10 cellular contexts compared by ENCODE assay signal in the genomic region with DNA sequence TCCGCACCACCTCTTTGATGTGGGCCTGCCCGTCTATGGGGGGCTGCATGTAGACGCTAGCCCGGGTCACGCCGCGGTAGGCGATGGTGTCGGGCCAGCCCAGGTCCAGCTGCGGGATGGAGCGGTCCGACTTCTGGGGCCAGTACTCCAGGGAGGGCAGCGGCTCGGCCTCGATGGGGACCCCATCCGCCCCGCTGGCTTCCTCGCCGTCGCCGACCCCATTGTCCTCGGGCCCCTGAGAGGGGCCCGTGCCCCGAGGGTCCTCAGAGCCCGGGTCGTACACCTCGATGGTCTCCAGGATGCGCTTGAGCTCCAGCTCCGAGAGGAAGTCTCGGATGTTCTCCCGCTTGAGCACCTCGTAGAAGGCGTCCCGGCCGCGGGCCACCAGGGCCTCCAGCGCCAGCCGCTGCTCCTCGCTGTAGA. TPM values are rescaled to one million over a fixed set of nuclear protein-coding genes. Genes with fewer than 3 reads are reported as not detected.
DNase-seq lines count a peak whose midpoint lies in the region; ATAC-seq, FAIRE-seq and TF ChIP-seq lines count a peak whose summit lies in the region.
"Had no signal": no experiment of that assay in that cellular context is flagged by ENCODE, and none has a peak within 500 bp of the region (broad histone marks: within the 10 kb centered on the region; RNA-seq: fewer than 3 reads in every experiment).

No MANE protein-coding gene starts in this region.

- peak overlapping the region; percentile 88 for H3K4me3 ChIP-seq in GM12878
- peak overlapping the region; percentile 19 for H3K4me3 ChIP-seq in lower leg skin (ENCODE audit: low read depth, poor library complexity, severe bottlenecking)
- peak overlapping the region; percentile 74 to 77 for H3K4me3 ChIP-seq in tibial artery

- FAIRE-seq in GM12878 (lab: Jason Lieb, UNC) = no peak

- H3K9me3 Mint-ChIP-seq in activated T-cell treated with anti-CD3 and anti-CD28 coated beads, Interleukin-2, amount 50 U/mL, for 24 hours = no peaks in the 10 kb centered on the region

- H3K4me2 ChIP-seq in GM12878 (ENCODE audit: control insufficient read depth, insufficient read depth) = peak overlapping the region; percentile 56

- H3K9me3 ChIP-seq in GM12878 (replicated peaks; ENCODE audit: control insufficient read depth, insufficient read depth, low read length) = no peaks in the 10 kb centered on the region
- no peaks in the 10 kb centered on the region for H3K9me3 ChIP-seq in tibial artery

- H3K4me3 Mint-ChIP-seq in activated T-cell treated with anti-CD3 and anti-CD28 coated beads, Interleukin-2, amount 50 U/mL, for 24 hours = peak overlapping the region; percentile 89

- no peak for ATAC-seq in GM12878
- ATAC-seq in GM21360 (IDR thresholded peaks at IDR 0.05; ENCODE audit: unreplicated experiment) = no peak

- 60% methylated on average over 39 of the region's 39 CpGs for WGBS in GM12878 (ENCODE audit: insufficient coverage, insufficient replicate concordance, low lambda C conversion rate, missing lambda C conversion rate)
- WGBS in lower leg skin, 2 donors = 0 to 60% methylated on average over 1 to 7 of the region's 39 CpGs

- H3K79me2 ChIP-seq in GM12878 (ENCODE audit: control insufficient read depth, insufficient read depth, low read length) = peaks cover 12% of the 10 kb centered on the region

- intact Hi-C loops in GM12878 (cut with micrococcal nuclease; ENCODE audit: unreplicated experiment) = no loop called here
- intact Hi-C loops in lower leg skin (cut with DNase I; ENCODE audit: low total_unique reads) = no loop called here
- intact Hi-C loops in tibial artery (cut with DNase I; ENCODE audit: low total_unique reads) = no loop called here
- intact Hi-C loops in posterior vena cava (cut with DNase I) = no loop called here

- BruUV-seq in GM12878 (replicated peaks; lab: Mats Ljungman, UMichigan) = no TSS peak

- no peak for TF ChIP-seq EP300 in GM12878 (IDR thresholded peaks at IDR 0.05; ENCODE audit: borderline replicate concordance in 1 of 2, control insufficient read depth in 1 of 2, low read depth in 2 of 2, low read length in 2 of 2)

- no peak for TF ChIP-seq POLR2A in GM12878 (IDR thresholded peaks at IDR 0.05; ENCODE audit: low read depth, low read length)
- no peak for TF ChIP-seq POLR2A in lower leg skin (IDR thresholded peaks at IDR 0.05)

- no peaks in the 10 kb centered on the region for H4K20me1 ChIP-seq in GM12878 (ENCODE audit: control insufficient read depth, insufficient read depth)

- H3K27me3 Mint-ChIP-seq in activated T-cell treated with anti-CD3 and anti-CD28 coated beads, Interleukin-2, amount 50 U/mL, for 24 hours = no peaks in the 10 kb centered on the region

- TF ChIP-seq CTCF in GM12878 (IDR thresholded peaks at IDR 0.05 in 2 of 3, conservative IDR thresholded peaks at IDR 0.05 in 1 of 3; ENCODE audit: control insufficient read depth in 2 of 3, extremely low read depth in 1 of 3, insufficient read depth in 1 of 3, low read depth in 3 of 3, low read length in 3 of 3) = no peak
- no peak for TF ChIP-seq CTCF in lower leg skin (IDR thresholded peaks at IDR 0.05)
- TF ChIP-seq CTCF in tibial artery (IDR thresholded peaks at IDR 0.05) = no peak

- H3K4me1 ChIP-seq in GM12878 (ENCODE audit: control insufficient read depth, insufficient read depth, low read length) (peaks cover 25% of the 10 kb centered on the region), tibial artery (peaks cover 0 to 39% (median 27%) of the 10 kb centered on the region in 4 donors)

- DNase-seq in activated T-cell treated with anti-CD3 and anti-CD28 coated beads, Interleukin-2, amount 50 U/mL, for 24 hours = no peak
- DNase-seq in activated T-cell treated with anti-CD3 and anti-CD28 coated beads for 4 hours (no peak), GM12878 (ENCODE audit: low read depth, low spot score) (no peak), lower leg skin (ENCODE audit: low spot score in 2 of 2) (no peak), tibial artery (no peak), EL (no peak), posterior vena cava (ENCODE audit: low spot score) (no peak)
- DNase-seq: DMS153 had no signal

- H3K4me1 Mint-ChIP-seq in activated T-cell treated with anti-CD3 and anti-CD28 coated beads, Interleukin-2, amount 50 U/mL, for 24 hours (ENCODE audit: low read depth) = peaks cover 39% of the 10 kb centered on the region

- H2AFZ ChIP-seq in GM12878 (ENCODE audit: control insufficient read depth, low read depth, low read length) = peak overlapping the region; percentile 51; the same call in 1 of the 2 replicates

- SMC1A ChIA-PET in GM12878 (lab: Charles Lee; ENCODE audit: uncharacterized antibody, unreplicated experiment) = interaction anchor here (1.2 kb wide), 1 partner anchor 42 kb away, joined by 3 read pairs; no protein-coding TSS in a partner anchor

- no peak for TF ChIP-seq RAD21 in GM12878 (IDR thresholded peaks at IDR 0.05; ENCODE audit: insufficient read depth, low read depth, low read length)

- in situ Hi-C loops in GM12878 (cut with MboI) = no loop called here

- CTCF ChIA-PET in GM12878 (lab: Yijun Ruan, JAX) = no interaction called here

- peaks cover 48% of the 10 kb centered on the region for H3K36me3 Mint-ChIP-seq in activated T-cell treated with anti-CD3 and anti-CD28 coated beads, Interleukin-2, amount 50 U/mL, for 24 hours (ENCODE audit: low read depth)

- H3K36me3 ChIP-seq in GM12878 (ENCODE audit: control insufficient read depth in 2 of 2, insufficient read depth in 2 of 2, low read length in 1 of 2) (peaks cover 0 to 3% of the 10 kb centered on the region in 2 experiments; a peak in 3 of 4 replicates), tibial artery (no peaks in the 10 kb centered on the region)

- H3K27me3 ChIP-seq in GM12878 (replicated peaks in 1 of 2; ENCODE audit: control insufficient read depth in 2 of 2, insufficient read depth in 2 of 2, low read length in 1 of 2) (no peaks in the 10 kb centered on the region), tibial artery (no peaks in the 10 kb centered on the region)

- no peak overlapping the region for H3K27ac ChIP-seq in GM12878 (ENCODE audit: control insufficient read depth, insufficient read depth)
- H3K27ac ChIP-seq in tibial artery = peak overlapping the region; percentile 87 to 88

- peak overlapping the region; percentile 14; the same call in 1 of the 2 replicates for H3K9ac ChIP-seq in GM12878 (ENCODE audit: control insufficient read depth, insufficient read depth, low read length)

- RAD21 ChIA-PET in GM12878 (lab: Charles Lee; ENCODE audit: unreplicated experiment) = interaction anchor here (1.4 to 3.5 kb wide), 2 partner anchors 18 to 43 kb away, joined by 3 to 13 read pairs; no protein-coding TSS in a partner anchor

- peak overlapping the region; percentile 96 for H3K27ac Mint-ChIP-seq in activated T-cell treated with anti-CD3 and anti-CD28 coated beads, Interleukin-2, amount 50 U/mL, for 24 hours

- POLR2A ChIA-PET in GM12878 (lab: Charles Lee) = no interaction called here

RNA-seq across cellular contexts. Expression of gene FAM83G, which starts 1.0 kb away (rescaled TPM):
- total RNA-seq in GM12878 (2013; cell fraction: nucleolus; rRNA removed) = 23.3 and 27.2 TPM in 2 replicates
- 14.1 and 14.8 TPM in 2 replicates for total RNA-seq in GM12878 (2014; rRNA removed)
- total RNA-seq in GM12878 (2014; rRNA removed; fragmentation: Illumina TruSeq; extraction: Trizol) = 5.8 and 6.9 TPM in 2 replicates
- 15.1 and 16.7 TPM in 2 replicates for total RNA-seq in GM12878 (2021)
- polyA plus RNA-seq in GM12878 (2011; ENCODE audit: low read depth) = 1.5 TPM
- polyA plus RNA-seq in GM12878 (2011; rRNA removed) = 3.8 and 7.5 TPM in 2 replicates
- 8.7 and 11.9 TPM in 2 replicates for polyA plus RNA-seq in GM12878 (2011; cell fraction: cytosol; rRNA removed)
- polyA plus RNA-seq in GM12878 (2011; cell fraction: nucleus; rRNA removed) = 32.3 and 34.6 TPM in 2 replicates
- 5.1 and 5.5 TPM in 2 replicates for polyA plus RNA-seq in GM12878 (2012)
- polyA plus RNA-seq in GM12878 (2014; fragmentation: Illumina TruSeq; extraction: Trizol) = 3.3 and 5.9 TPM in 2 replicates
- polyA plus RNA-seq in GM12878 (2014; fragmentation: Nextera tagmentation; extraction: Ambion mirVana) = under 1 TPM; 0.03 to 0.07 TPM
- polyA plus RNA-seq in GM12878 (2014; rRNA removed) = 11.7 and 13.1 TPM in 2 replicates
- 1 to 10 TPM; 5.0 to 6.0 TPM for polyA plus RNA-seq in GM12878 (2016; fragmentation: Nextera tagmentation; extraction: Ambion mirVana)
- 7.5 and 14.2 TPM in 2 replicates for polyA minus RNA-seq in GM12878 (2011; rRNA and poly(A)+ RNA removed)
- 5.8 and 6.5 TPM in 2 replicates for polyA minus RNA-seq in GM12878 (2011; cell fraction: cytosol; rRNA and poly(A)+ RNA removed)
- polyA minus RNA-seq in GM12878 (2011; cell fraction: nucleus; rRNA and poly(A)+ RNA removed) = 8.9 and 13.5 TPM in 2 replicates
- 100 to 1,000 TPM; 131 to 298 (median 190) TPM for total RNA-seq in lower leg skin
- 10 to 100 TPM in 1 of 2 donors, 1 to 10 TPM in 1; 2.8 to 10.9 TPM for total RNA-seq in posterior vena cava

RNA-seq across cellular contexts. Expression of gene GRAP, which starts 43.2 kb away (rescaled TPM):
- total RNA-seq in GM12878 (2013; cell fraction: nucleolus; rRNA removed) = 20.9 and 22.9 TPM in 2 replicates
- total RNA-seq in GM12878 (2014; rRNA removed) (72.6 and 78.3 TPM in 2 replicates), GM12878 (2014; rRNA removed; fragmentation: Illumina TruSeq; extraction: Trizol) (36.3 and 37.5 TPM in 2 replicates), GM12878 (2021) (50.4 and 51.2 TPM in 2 replicates), lower leg skin (1 to 10 TPM in 2 of 4 donors, under 1 TPM in 2; 0.55 to 3.5 (median 1.2) TPM), posterior vena cava (1 to 10 TPM; 4.0 to 6.8 TPM)
- polyA plus RNA-seq in GM12878 (2011; ENCODE audit: low read depth) = 9.0 TPM
- polyA plus RNA-seq in GM12878 (2011; rRNA removed) (11.0 and 18.5 TPM in 2 replicates), GM12878 (2014; fragmentation: Illumina TruSeq; extraction: Trizol) (31.2 and 40.1 TPM in 2 replicates), GM12878 (2014; fragmentation: Nextera tagmentation; extraction: Ambion mirVana) (1 to 10 TPM in 1 of 2 experiments, under 1 TPM in 1; 0.58 to 1.7 TPM), GM12878 (2014; rRNA removed) (65.2 and 72.3 TPM in 2 replicates), GM12878 (2016; fragmentation: Nextera tagmentation; extraction: Ambion mirVana) (10 to 100 TPM; 30.6 to 35.6 TPM)
- 27.0 and 33.8 TPM in 2 replicates for polyA plus RNA-seq in GM12878 (2011; cell fraction: cytosol; rRNA removed)
- polyA plus RNA-seq in GM12878 (2011; cell fraction: nucleus; rRNA removed) = 34.3 and 41.5 TPM in 2 replicates
- polyA plus RNA-seq in GM12878 (2012) = 29.0 and 29.6 TPM in 2 replicates
- 9.7 and 24.5 TPM in 2 replicates for polyA minus RNA-seq in GM12878 (2011; rRNA and poly(A)+ RNA removed)
- polyA minus RNA-seq in GM12878 (2011; cell fraction: cytosol; rRNA and poly(A)+ RNA removed) = 9.0 and 9.9 TPM in 2 replicates
- 12.0 and 14.2 TPM in 2 replicates for polyA minus RNA-seq in GM12878 (2011; cell fraction: nucleus; rRNA and poly(A)+ RNA removed)

RNA-seq across cellular contexts. Expression of gene SLC5A10, which starts 51.6 kb away (rescaled TPM):
- total RNA-seq in GM12878 (2013; cell fraction: nucleolus; rRNA removed) = not detected in 2 replicates
- under 0.01 TPM in 1 of 2 replicates, not detected in the other for total RNA-seq in GM12878 (2014; rRNA removed)
- not detected in 2 replicates for total RNA-seq in GM12878 (2014; rRNA removed; fragmentation: Illumina TruSeq; extraction: Trizol)
- not detected in 2 replicates for total RNA-seq in GM12878 (2021)
- polyA plus RNA-seq in GM12878 (2011; ENCODE audit: low read depth) = 0.47 TPM
- not detected in 2 replicates for polyA plus RNA-seq in GM12878 (2011; rRNA removed)
- not detected in 2 replicates for polyA plus RNA-seq in GM12878 (2011; cell fraction: cytosol; rRNA removed)
- polyA plus RNA-seq in GM12878 (2011; cell fraction: nucleus; rRNA removed) = not detected in 2 replicates
- polyA plus RNA-seq in GM12878 (2012) = 1.5 and 1.6 TPM in 2 replicates
- not detected in 2 replicates for polyA plus RNA-seq in GM12878 (2014; fragmentation: Illumina TruSeq; extraction: Trizol)
- polyA plus RNA-seq in GM12878 (2014; fragmentation: Nextera tagmentation; extraction: Ambion mirVana) = under 1 TPM; 0.03 to 0.18 TPM
- 0.03 and 0.13 TPM in 2 replicates for polyA plus RNA-seq in GM12878 (2014; rRNA removed)
- polyA plus RNA-seq in GM12878 (2016; fragmentation: Nextera tagmentation; extraction: Ambion mirVana) = under 1 TPM; 0.07 to 0.08 TPM
- not detected in 2 replicates for polyA minus RNA-seq in GM12878 (2011; rRNA and poly(A)+ RNA removed)
- polyA minus RNA-seq in GM12878 (2011; cell fraction: cytosol; rRNA and poly(A)+ RNA removed) = not detected in 2 replicates
- polyA minus RNA-seq in GM12878 (2011; cell fraction: nucleus; rRNA and poly(A)+ RNA removed) = not detected in 2 replicates
- total RNA-seq in lower leg skin = 1 to 10 TPM in 3 of 4 donors, under 1 TPM in 1; 0.32 to 1.4 (median 1.1) TPM
- total RNA-seq in posterior vena cava = not detected
- total RNA-seq: glomerular endothelial cell had no signal

Comparison
In these comparisons a context has a peak if more than half of its experiments do, and no peak if none do; other contexts are left out.
1. H3K4me3 ChIP-seq: peak in every context shown above with its lines; median percentile 88 in GM12878; 76 in tibial artery; 19 in lower leg skin.
2. RNA of gene FAM83G, which starts 1.0 kb away (total RNA-seq): 131 to 298 TPM in lower leg skin; 5.8 to 27.2 TPM in GM12878 and 2.8 to 10.9 TPM in posterior vena cava; every median in the first group is over 4 times any median in the second.